Comparison of ENCODE assay signal across 10 cellular contexts in genomic region chr3:65483475-65483874, GRCh38.
DNase-seq lines count a peak whose midpoint lies in the region; ATAC-seq, FAIRE-seq and TF ChIP-seq lines count a peak whose summit lies in the region.
"Had no signal": no experiment of that assay in that cellular context is flagged by ENCODE, and none has a peak within 500 bp of the region (broad histone marks: within the 10 kb centered on the region; RNA-seq: fewer than 3 reads in every experiment).

No MANE protein-coding gene starts in this region.

- H2AFZ ChIP-seq in PC-9 (no peak overlapping the region), neural progenitor cell (replicated peaks) (no peak overlapping the region)

- H3K27me3 ChIP-seq in PC-9 (ENCODE audit: insufficient read depth, low read depth) (no peaks in the 10 kb centered on the region), neural progenitor cell (no peaks in the 10 kb centered on the region)

- intact Hi-C loops in PC-9 (cut with micrococcal nuclease; ENCODE audit: unreplicated experiment): no loop called here
- intact Hi-C loops in head of caudate nucleus (cut with DNase I): loop anchor here (10.0 kb wide), 1 partner anchor 111 kb away; no protein-coding TSS in a partner anchor

- H3K36me3 ChIP-seq in PC-9 (ENCODE audit: low read depth): no peaks in the 10 kb centered on the region
- no peaks in the 10 kb centered on the region for H3K36me3 ChIP-seq in neural progenitor cell

- H3K9me2 ChIP-seq in PC-9 (ENCODE audit: insufficient read depth): no peaks in the 10 kb centered on the region

- TF ChIP-seq CTCF in PC-9 (conservative IDR thresholded peaks at IDR 0.05): no peak
- TF ChIP-seq CTCF in neural progenitor cell (IDR thresholded peaks at IDR 0.05): no peak

- TF ChIP-seq POLR2A in GM12892 (IDR thresholded peaks at IDR 0.05; ENCODE audit: low read depth, low read length): no peak

- H3K4me3 ChIP-seq in PC-9: no peak overlapping the region
- H3K4me3 ChIP-seq in neural progenitor cell: no peak overlapping the region

- H4K20me1 ChIP-seq in PC-9 (ENCODE audit: insufficient read depth): no peaks in the 10 kb centered on the region
- peaks cover 10% of the 10 kb centered on the region for H4K20me1 ChIP-seq in neural progenitor cell (ENCODE audit: low read depth)

- POLR2A ChIA-PET in PC-9 (lab: Charles Lee; ENCODE audit: unreplicated experiment): no interaction called here

- peaks cover 4% of the 10 kb centered on the region for H3K36me3 Mint-ChIP-seq in neural progenitor cell

- H3K4me1 Mint-ChIP-seq in neural progenitor cell: peaks cover 38% of the 10 kb centered on the region

- DNase-seq in C1 segment of cervical spinal cord (lab: John Stamatoyannopoulos, UW): peak in 8 of 14 donors; percentile 25 to 85 (median 42)
- DNase-seq in PC-9: peak; percentile 33 to 40
- peak in 39 of 42 donors; percentile 8 to 75 (median 47) for DNase-seq in head of caudate nucleus
- DNase-seq in neural progenitor cell (ENCODE audit: low spot score): peak; percentile 31
- no peak for DNase-seq in HK-2 (ENCODE audit: unreplicated experiment)
- DNase-seq in activated naive CD4-positive, alpha-beta T cell treated with Interleukin-2 at 50 U/mL for 16 hours: no peak
- no peak for DNase-seq in GM12892 (ENCODE audit: insufficient read length)
- DNase-seq: activated gamma-delta T cell treated with Interleukin-2 at 50 U/mL for 16 hours, IMR-90 had no signal

- no peak for FAIRE-seq in GM12892 (lab: Jason Lieb, UNC)

- no peaks in the 10 kb centered on the region for H3K27me3 Mint-ChIP-seq in neural progenitor cell (ENCODE audit: insufficient read depth, low read depth)

- H3K27ac ChIP-seq in PC-9: no peak overlapping the region
- H3K27ac ChIP-seq in neural progenitor cell: no peak overlapping the region

- H3F3A ChIP-seq in PC-9 (ENCODE audit: insufficient read depth, low read depth): no peaks in the 10 kb centered on the region
- H3F3A ChIP-seq in neural progenitor cell (ENCODE audit: low read depth): peaks cover 16% of the 10 kb centered on the region

- no peak for ATAC-seq in GM19463 (IDR thresholded peaks at IDR 0.05; ENCODE audit: unreplicated experiment)

- H3K4me2 ChIP-seq in PC-9 (no peak overlapping the region), neural progenitor cell (peak overlapping the region; percentile 2)

- 0 out of 2 replicates have a peak, but pooled peaks cover 7% of the 10 kb centered on the region for H3K4me1 ChIP-seq in PC-9 (replicated peaks; ENCODE audit: insufficient read depth)
- peaks cover 47% of the 10 kb centered on the region for H3K4me1 ChIP-seq in neural progenitor cell

- no peak overlapping the region for H3K27ac Mint-ChIP-seq in neural progenitor cell

- H3K9ac ChIP-seq in neural progenitor cell: no peak overlapping the region

- H3K4me3 Mint-ChIP-seq in neural progenitor cell: no peak overlapping the region

- BruUV-seq in PC-9 (replicated peaks; lab: Mats Ljungman, UMichigan): no TSS peak

- H3K9me3 ChIP-seq in PC-9 (ENCODE audit: insufficient read depth, low read depth) (no peaks in the 10 kb centered on the region), neural progenitor cell (ENCODE audit: low read depth) (no peaks in the 10 kb centered on the region)

- CTCF ChIA-PET in PC-9 (lab: Charles Lee): no interaction called here

- H3K79me2 ChIP-seq in PC-9 (ENCODE audit: low read depth): no peaks in the 10 kb centered on the region
- H3K79me2 ChIP-seq in neural progenitor cell (ENCODE audit: low read depth): peaks cover 85% of the 10 kb centered on the region

- H3K9me3 Mint-ChIP-seq in neural progenitor cell: no peaks in the 10 kb centered on the region

Comparison
In these comparisons a context has a peak if more than half of its experiments do, and no peak if none do; other contexts are left out.
1. DNase-seq: peak in C1 segment of cervical spinal cord (8 of 14), PC-9 (2 of 2), head of caudate nucleus (39 of 42) and neural progenitor cell (single experiment); none in HK-2 (single experiment), activated naive CD4-positive, alpha-beta T cell treated with Interleukin-2 at 50 U/mL for 16 hours (single experiment) and GM12892 (single experiment).